8 cellular contexts compared by ENCODE assay signal in the genomic region with DNA sequence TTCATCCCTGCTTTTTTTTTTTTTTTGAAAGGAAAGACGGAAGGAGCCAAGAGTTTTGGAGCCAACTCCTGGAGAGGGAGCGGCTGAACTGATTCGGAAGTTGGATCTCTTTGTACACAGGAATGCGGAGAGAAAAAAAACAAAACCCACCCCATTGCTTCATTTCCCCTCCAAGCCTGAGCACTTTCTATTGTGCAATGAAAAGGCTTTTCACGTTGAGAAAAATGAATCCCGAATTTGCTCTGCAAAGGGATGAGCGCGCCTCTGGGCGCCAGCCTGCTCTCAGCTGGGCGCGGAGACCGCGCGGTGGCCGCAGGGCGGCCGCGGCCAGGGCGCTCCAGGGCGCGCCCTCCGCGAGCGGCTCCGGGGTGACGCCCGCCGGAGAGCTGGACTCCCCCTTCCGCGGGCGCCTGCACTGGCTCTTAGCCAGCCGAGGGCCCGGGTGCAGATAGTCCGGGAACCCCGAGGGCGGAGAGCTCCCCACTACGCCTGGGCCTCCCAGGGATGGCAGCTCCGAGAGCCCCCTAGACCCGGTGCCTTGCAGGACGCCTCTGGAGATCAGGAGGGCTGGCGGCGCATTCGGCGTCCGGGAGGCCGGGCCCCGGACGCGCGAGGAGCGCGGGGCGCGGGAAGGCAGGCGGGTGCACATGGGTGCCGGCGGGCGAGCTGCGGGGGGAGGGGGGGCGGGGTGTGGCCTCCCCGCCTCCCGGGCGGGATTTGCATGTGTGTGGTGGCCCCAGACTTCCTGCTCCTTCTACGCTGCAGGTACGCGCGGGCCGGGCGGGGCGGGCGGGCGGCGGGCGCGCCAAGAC. TPM values are rescaled to one million over a fixed set of nuclear protein-coding genes. Genes with fewer than 3 reads are reported as not detected.
DNase-seq lines count a peak whose midpoint lies in the region; ATAC-seq, FAIRE-seq and TF ChIP-seq lines count a peak whose summit lies in the region.

A gene (plus strand): TSS at position 739 of the 812 bp plus-strand sequence. CDS start 281 bp downstream, outside the sequence.

- H3K36me3 Mint-ChIP-seq in CD8-positive, alpha-beta memory T cell = peaks cover 0 to 33% (median 0%) of the 10 kb centered on the region in 3 donors
- H3K36me3 Mint-ChIP-seq in T-helper 17 cell (ENCODE audit: low read depth) = peaks cover 2% of the 10 kb centered on the region
- peaks cover 10% of the 10 kb centered on the region for H3K36me3 Mint-ChIP-seq in astrocyte (ENCODE audit: low read depth, unreplicated experiment)

- H4K20me1 ChIP-seq in IMR-90 (ENCODE audit: insufficient read depth, low read length) (no peaks in the 10 kb centered on the region), astrocyte (ENCODE audit: insufficient read depth, low read length) (no peaks in the 10 kb centered on the region)

- H3K56ac ChIP-seq in IMR-90 (ENCODE audit: extremely low read depth, insufficient read depth, low read length) = peak within 1 kb of the TSS; percentile 73; the same call in 1 of the 2 replicates

- H2BK5ac ChIP-seq in IMR-90 (ENCODE audit: low read depth, low read length, poor library complexity, severe bottlenecking) = no peak within 1 kb of the TSS

- H2BK20ac ChIP-seq in IMR-90 (ENCODE audit: low read depth, low read length) = peak within 1 kb of the TSS; percentile 39; the same call in 1 of the 2 replicates

- H2BK120ac ChIP-seq in IMR-90 (ENCODE audit: low read depth, low read length) = peak within 1 kb of the TSS; percentile 86

- H3K79me1 ChIP-seq in IMR-90 (ENCODE audit: low read depth in 1 of 2, low read length in 2 of 2) = peaks cover 0 to 10% of the 10 kb centered on the region in 2 experiments; a peak in 1 of 4 replicates

- no peak within 1 kb of the TSS; the same call in 2 of the 3 replicates for H2BK15ac ChIP-seq in IMR-90 (ENCODE audit: low read depth, low read length)

- H3K18ac ChIP-seq in IMR-90 (ENCODE audit: low read depth, low read length) = peak within 1 kb of the TSS; percentile 61; the same call in 1 of the 2 replicates

- peak within 1 kb of the TSS; percentile 89 for H3K27ac ChIP-seq in CD8-positive, alpha-beta memory T cell (ENCODE audit: low read depth, low read length)
- no peak within 1 kb of the TSS; the same call in 1 of the 2 replicates for H3K27ac ChIP-seq in IMR-90 (ENCODE audit: insufficient read depth, low read length)
- H3K27ac ChIP-seq in astrocyte (ENCODE audit: low read depth, low read length) = no peak within 1 kb of the TSS
- H3K27ac ChIP-seq in iPS-18a (ENCODE audit: low read length) = no peak within 1 kb of the TSS

- peak; percentile 69 to 87 (median 81) for DNase-seq in CD8-positive, alpha-beta memory T cell
- DNase-seq in IMR-90 (peak; percentile 27), T-helper 17 cell (peak; percentile 59 to 75 (median 73)), astrocyte (ENCODE audit: low read depth) (no peak), NCI-H187 treated with DMSO at 0.1 percent for 48 hours (lab: John Stamatoyannopoulos, UW) (no peak)
- DNase-seq in stimulated activated CD4-positive, alpha-beta T cell treated with anti-CD3 and anti-CD28 coated beads, Interleukin-12 subunit alpha, Interleukin-12 subunit beta, amount 100 ng/mL, for 4 hours = peak; percentile 71

- peak within 1 kb of the TSS; percentile 80 for H2AK9ac ChIP-seq in IMR-90 (replicated peaks; ENCODE audit: low read depth, low read length, poor library complexity)

- no peaks in the 10 kb centered on the region for H3K27me3 Mint-ChIP-seq in CD8-positive, alpha-beta memory T cell
- H3K27me3 Mint-ChIP-seq in T-helper 17 cell = no peaks in the 10 kb centered on the region
- H3K27me3 Mint-ChIP-seq in astrocyte (ENCODE audit: low read depth, unreplicated experiment) = peaks cover 5% of the 10 kb centered on the region

- H3K9ac ChIP-seq in IMR-90 (ENCODE audit: low read depth, low read length) (peak within 1 kb of the TSS; percentile 74), astrocyte (ENCODE audit: low read length) (peak within 1 kb of the TSS; percentile 65), iPS-18a (ENCODE audit: low read length) (peak within 1 kb of the TSS; percentile 50)

- peak within 1 kb of the TSS; percentile 95 to 100 (median 98) for H3K27ac Mint-ChIP-seq in CD8-positive, alpha-beta memory T cell
- H3K27ac Mint-ChIP-seq in T-helper 17 cell (peak within 1 kb of the TSS; percentile 96), astrocyte (ENCODE audit: unreplicated experiment) (peak within 1 kb of the TSS; percentile 91)

- no TSS peak for BruUV-seq in IMR-90 (replicated peaks; lab: Mats Ljungman, UMichigan)

- H3K9me3 Mint-ChIP-seq in CD8-positive, alpha-beta memory T cell = no peaks in the 10 kb centered on the region
- peaks cover 3% of the 10 kb centered on the region for H3K9me3 Mint-ChIP-seq in astrocyte (ENCODE audit: unreplicated experiment)

- ATAC-seq in GM21367 (IDR thresholded peaks at IDR 0.05; ENCODE audit: unreplicated experiment) = peak; percentile 66
- ATAC-seq in IMR-90 (ENCODE audit: low read depth) = peak; percentile 74
- peak; percentile 89 for ATAC-seq in T-helper 17 cell

- peak within 1 kb of the TSS; percentile 90; the same call in 1 of the 2 replicates for H3K23ac ChIP-seq in IMR-90 (ENCODE audit: low read depth, low read length)

- no peaks in the 10 kb centered on the region for H3K9me1 ChIP-seq in IMR-90 (ENCODE audit: insufficient read depth, low read length)

- POLR2A ChIA-PET in CD8-positive, alpha-beta memory T cell (lab: Charles Lee) = interaction anchor here (0.6 to 2.7 kb wide), 15 partner anchors 12 to 308 kb away, joined by 3 to 12 read pairs (median 4); a partner anchor contains a TSS
- POLR2A ChIA-PET in IMR-90 (lab: Charles Lee; ENCODE audit: unreplicated experiment) = no interaction called here

- H3K4me2 ChIP-seq in IMR-90 (ENCODE audit: low read depth, low read length) (peak within 1 kb of the TSS; percentile 80), astrocyte (ENCODE audit: low read length) (peak within 1 kb of the TSS; percentile 92)

- in situ Hi-C loops in IMR-90 (cut with MboI; ENCODE audit: low sequenced_read_pairs) = no loop called here

- H2AK5ac ChIP-seq in IMR-90 (ENCODE audit: low read depth, low read length) = peak within 1 kb of the TSS; percentile 15

- H4K91ac ChIP-seq in IMR-90 (ENCODE audit: insufficient read depth, low read depth, low read length) = peak within 1 kb of the TSS; percentile 54

- TF ChIP-seq POLR2A in IMR-90 (IDR thresholded peaks at IDR 0.05; ENCODE audit: low read depth, low read length) = no peak

- intact Hi-C loops in IMR-90 (cut with micrococcal nuclease) = no loop called here

- H3K27me3 ChIP-seq in CD8-positive, alpha-beta memory T cell (ENCODE audit: insufficient read depth, low read length, poor library complexity, severe bottlenecking) = no peaks in the 10 kb centered on the region
- H3K27me3 ChIP-seq in IMR-90 (ENCODE audit: control insufficient read depth, insufficient read depth, low read length) = no peaks in the 10 kb centered on the region; the same call in 1 of the 2 replicates
- H3K27me3 ChIP-seq in astrocyte (ENCODE audit: insufficient read depth, low read length) = no peaks in the 10 kb centered on the region
- peaks cover 38% of the 10 kb centered on the region for H3K27me3 ChIP-seq in iPS-18a (ENCODE audit: control insufficient read depth, insufficient read depth, low read length)

- H3K4me1 Mint-ChIP-seq in CD8-positive, alpha-beta memory T cell = peaks cover 64 to 68% (median 66%) of the 10 kb centered on the region in 3 donors
- H3K4me1 Mint-ChIP-seq in T-helper 17 cell (peaks cover 33% of the 10 kb centered on the region), astrocyte (ENCODE audit: low read depth, unreplicated experiment) (peaks cover 6% of the 10 kb centered on the region)

- WGBS in IMR-90 (ENCODE audit: extremely low coverage in 2 of 2, insufficient read length in 1 of 2), 2 experiments = 0% methylated on average over 27 of the region's 75 CpGs; no CpG with 5 or more reads in 1 of the 2 experiments

- no peaks in the 10 kb centered on the region for H3K79me2 ChIP-seq in astrocyte (ENCODE audit: insufficient read depth, low read length)

- peak within 1 kb of the TSS; percentile 54 to 92; a peak in 3 of 4 replicates for H4K8ac ChIP-seq in IMR-90 (ENCODE audit: low read depth in 2 of 2, low read length in 2 of 2)

- H3K4ac ChIP-seq in IMR-90 (ENCODE audit: low read depth, low read length) = peak within 1 kb of the TSS; percentile 88

- H2AFZ ChIP-seq in IMR-90 (replicated peaks; ENCODE audit: low read length, poor library complexity) (peak within 1 kb of the TSS; percentile 94), astrocyte (ENCODE audit: low read depth, low read length) (peak within 1 kb of the TSS; percentile 78)

- H3K9me3 ChIP-seq in CD8-positive, alpha-beta memory T cell (ENCODE audit: low read length) = no peaks in the 10 kb centered on the region
- no peaks in the 10 kb centered on the region for H3K9me3 ChIP-seq in IMR-90 (ENCODE audit: control insufficient read depth, insufficient read depth, low read length)
- no peaks in the 10 kb centered on the region for H3K9me3 ChIP-seq in T-helper 17 cell (ENCODE audit: control insufficient read depth, low read length, poor library complexity, severe bottlenecking)
- H3K9me3 ChIP-seq in astrocyte (ENCODE audit: insufficient read depth, low read depth, low read length) = no peaks in the 10 kb centered on the region
- H3K9me3 ChIP-seq in iPS-18a (ENCODE audit: control insufficient read depth, low read depth, low read length) = no peaks in the 10 kb centered on the region

- peak within 1 kb of the TSS; percentile 90 for H3K4me3 ChIP-seq in CD8-positive, alpha-beta memory T cell (ENCODE audit: low read length)
- peak within 1 kb of the TSS; percentile 83 for H3K4me3 ChIP-seq in IMR-90 (ENCODE audit: insufficient read depth, low read depth, low read length)
- peak within 1 kb of the TSS; percentile 68 for H3K4me3 ChIP-seq in astrocyte (ENCODE audit: insufficient read depth, low read depth, low read length)
- peak within 1 kb of the TSS; percentile 84 for H3K4me3 ChIP-seq in iPS-18a (ENCODE audit: low read length)

- H3K4me1 ChIP-seq in CD8-positive, alpha-beta memory T cell (ENCODE audit: insufficient read depth, low read length) = peaks cover 41% of the 10 kb centered on the region
- peaks cover 4% of the 10 kb centered on the region; the same call in 1 of the 2 replicates for H3K4me1 ChIP-seq in IMR-90 (ENCODE audit: control insufficient read depth, insufficient read depth, low read length)
- peaks cover 3% of the 10 kb centered on the region for H3K4me1 ChIP-seq in astrocyte (ENCODE audit: insufficient read depth, low read length)
- H3K4me1 ChIP-seq in iPS-18a (ENCODE audit: control insufficient read depth, low read depth, low read length) = peaks cover 9% of the 10 kb centered on the region

- peak within 1 kb of the TSS; percentile 81 for H4K5ac ChIP-seq in IMR-90 (ENCODE audit: low read depth, low read length)

- peak within 1 kb of the TSS; percentile 85 for H3K14ac ChIP-seq in IMR-90 (replicated peaks; ENCODE audit: low read depth, low read length)

- CTCF ChIA-PET in CD8-positive, alpha-beta memory T cell (lab: Charles Lee) = interaction anchor here (0.6 to 2.2 kb wide), 6 partner anchors 26 to 87 kb away, joined by 3 to 8 read pairs (median 3); no protein-coding TSS in a partner anchor
- CTCF ChIA-PET in IMR-90 (lab: Yijun Ruan, JAX) = interaction anchor here (1.0 kb wide), 1 partner anchor 31 kb away, joined by 3 read pairs; no protein-coding TSS in a partner anchor

- no peaks in the 10 kb centered on the region for H3K36me3 ChIP-seq in CD8-positive, alpha-beta memory T cell (ENCODE audit: insufficient read depth, low read length)
- no peaks in the 10 kb centered on the region for H3K36me3 ChIP-seq in IMR-90 (ENCODE audit: control insufficient read depth, insufficient read depth, low read length)
- H3K36me3 ChIP-seq in astrocyte (ENCODE audit: insufficient read depth, low read length) = no peaks in the 10 kb centered on the region
- no peaks in the 10 kb centered on the region for H3K36me3 ChIP-seq in iPS-18a (ENCODE audit: control insufficient read depth, low read depth, low read length)

- dilution Hi-C loops in IMR-90 (cut with HindIII; ENCODE audit: low sequenced_read_pairs, unreplicated experiment) = no loop called here

- no peak for TF ChIP-seq RAD21 in IMR-90 (IDR thresholded peaks at IDR 0.05; ENCODE audit: low read length)

- no peak for FAIRE-seq in astrocyte (lab: Jason Lieb, UNC)

- TF ChIP-seq CTCF in IMR-90 (conservative IDR thresholded peaks at IDR 0.05; ENCODE audit: low read depth, low read length) (no peak), astrocyte (IDR thresholded peaks at IDR 0.05; ENCODE audit: insufficient read depth, low read depth, low read length) (no peak)

- peak within 1 kb of the TSS; percentile 95 to 98 (median 97) for H3K4me3 Mint-ChIP-seq in CD8-positive, alpha-beta memory T cell
- H3K4me3 Mint-ChIP-seq in T-helper 17 cell (peak within 1 kb of the TSS; percentile 94), astrocyte (ENCODE audit: unreplicated experiment) (peak within 1 kb of the TSS; percentile 88)

RNA-seq across cellular contexts. Expression of the gene that starts here (rescaled TPM):
- total RNA-seq in CD8-positive, alpha-beta memory T cell = 10 to 100 TPM; 42.0 to 43.3 TPM
- polyA plus RNA-seq in CD8-positive, alpha-beta memory T cell = 7.9 TPM
- total RNA-seq in IMR-90 (2012; rRNA removed) (1.6 and 1.7 TPM in 2 replicates), T-helper 17 cell (10 to 100 TPM; 48.1 to 48.3 TPM), astrocyte (17.7 and 21.3 TPM in 2 replicates)
- polyA plus RNA-seq in IMR-90 (2012; rRNA removed) = 3.7 and 4.1 TPM in 2 replicates
- polyA plus RNA-seq in IMR-90 (2012; cell fraction: cytosol; rRNA removed) = 1.3 and 3.6 TPM in 2 replicates
- 20.9 and 27.8 TPM in 2 replicates for polyA plus RNA-seq in IMR-90 (2012; cell fraction: nucleus; rRNA removed; ENCODE audit: low replicate concordance)

Comparison
In these comparisons a context has a peak if more than half of its experiments do, and no peak if none do; other contexts are left out.
1. DNase-seq: peak in CD8-positive, alpha-beta memory T cell (5 of 5), IMR-90 (single experiment), T-helper 17 cell (3 of 3) and stimulated activated CD4-positive, alpha-beta T cell treated with anti-CD3 and anti-CD28 coated beads, Interleukin-12 subunit alpha, Interleukin-12 subunit beta, amount 100 ng/mL, for 4 hours (single experiment); none in astrocyte (single experiment) and NCI-H187 treated with DMSO at 0.1 percent for 48 hours (single experiment).
2. Peak in every context shown above with its lines, with median percentiles within 50 percentile points of each other: H3K4me3 ChIP-seq, H3K27ac Mint-ChIP-seq, H3K4me3 Mint-ChIP-seq, ATAC-seq and H3K9ac ChIP-seq.